16 cellular contexts compared by ENCODE assay signal in genomic region chr5:165321912-165322311, GRCh38.
DNase-seq lines count a peak whose midpoint lies in the region; ATAC-seq and TF ChIP-seq lines count a peak whose summit lies in the region.
"Had no signal": no experiment of that assay in that cellular context is flagged by ENCODE, and none has a peak within 500 bp of the region (broad histone marks: within the 10 kb centered on the region; RNA-seq: fewer than 3 reads in every experiment).

No MANE protein-coding gene starts in this region.

- TF ChIP-seq CTCF in foreskin keratinocyte (conservative IDR thresholded peaks at IDR 0.05), result no peak

- H3K4me1 ChIP-seq in foreskin keratinocyte, result peaks cover 22% of the 10 kb centered on the region
- H3K4me1 ChIP-seq: spleen had no signal

- H3K27ac ChIP-seq in foreskin keratinocyte, result no peak overlapping the region
- no peak overlapping the region for H3K27ac ChIP-seq in substantia nigra (ENCODE audit: low read depth, low read length, poor library complexity, severe bottlenecking)
- H3K27ac ChIP-seq: spleen had no signal

- peak; percentile 4 for DNase-seq in AG08396 (ENCODE audit: low spot score)
- DNase-seq in NCI-H226, result peak; percentile 74
- peak; percentile 5 for DNase-seq in astrocyte of the hippocampus (ENCODE audit: low read depth, low spot score)
- peak; percentile 77 to 92 for DNase-seq in foreskin keratinocyte
- DNase-seq in substantia nigra (lab: John Stamatoyannopoulos, UW), result no peak
- DNase-seq in activated effector memory CD4-positive, alpha-beta T cell treated with anti-CD3 and anti-CD28 coated beads, Interleukin-2, amount 50 U/mL, for 16 hours, result no peak
- no peak for DNase-seq in DMS 273 treated with DMSO at 0.1 percent for 48 hours (lab: John Stamatoyannopoulos, UW)
- no peak for DNase-seq in stimulated activated CD4-positive, alpha-beta T cell treated with anti-CD3 and anti-CD28 coated beads, Interleukin-12 subunit alpha, Interleukin-12 subunit beta, amount 100 ng/mL, for 4 hours
- DNase-seq: activated CD4-positive, alpha-beta T cell treated with anti-CD3 and anti-CD28 coated beads for 4 hours; COR-L47; erythroblast; NCI-H1105; NCI-H2171 treated with DMSO at 0.1 percent for 48 hours; spleen; stimulated activated naive CD4-positive, alpha-beta T cell had no signal

- no peaks in the 10 kb centered on the region for H3K27me3 ChIP-seq in foreskin keratinocyte
- H3K27me3 ChIP-seq: spleen had no signal

- ATAC-seq in foreskin keratinocyte, result peak; percentile 87
- ATAC-seq: activated naive CD4-positive, alpha-beta T cell treated with anti-CD3 and anti-CD28 coated beads, Interleukin-2, amount 50 U/mL, for 72 hours had no signal

Comparison
In these comparisons a context has a peak if more than half of its experiments do, and no peak if none do; other contexts are left out.
1. DNase-seq: peak in AG08396 (single experiment), NCI-H226 (single experiment), astrocyte of the hippocampus (single experiment) and foreskin keratinocyte (2 of 2); none in substantia nigra (0 of 49), activated effector memory CD4-positive, alpha-beta T cell treated with anti-CD3 and anti-CD28 coated beads, Interleukin-2, amount 50 U/mL, for 16 hours (single experiment), DMS 273 treated with DMSO at 0.1 percent for 48 hours (single experiment) and stimulated activated CD4-positive, alpha-beta T cell treated with anti-CD3 and anti-CD28 coated beads, Interleukin-12 subunit alpha, Interleukin-12 subunit beta, amount 100 ng/mL, for 4 hours (single experiment).